Comparison of ENCODE assay signal across 8 cellular contexts in the genomic region with DNA sequence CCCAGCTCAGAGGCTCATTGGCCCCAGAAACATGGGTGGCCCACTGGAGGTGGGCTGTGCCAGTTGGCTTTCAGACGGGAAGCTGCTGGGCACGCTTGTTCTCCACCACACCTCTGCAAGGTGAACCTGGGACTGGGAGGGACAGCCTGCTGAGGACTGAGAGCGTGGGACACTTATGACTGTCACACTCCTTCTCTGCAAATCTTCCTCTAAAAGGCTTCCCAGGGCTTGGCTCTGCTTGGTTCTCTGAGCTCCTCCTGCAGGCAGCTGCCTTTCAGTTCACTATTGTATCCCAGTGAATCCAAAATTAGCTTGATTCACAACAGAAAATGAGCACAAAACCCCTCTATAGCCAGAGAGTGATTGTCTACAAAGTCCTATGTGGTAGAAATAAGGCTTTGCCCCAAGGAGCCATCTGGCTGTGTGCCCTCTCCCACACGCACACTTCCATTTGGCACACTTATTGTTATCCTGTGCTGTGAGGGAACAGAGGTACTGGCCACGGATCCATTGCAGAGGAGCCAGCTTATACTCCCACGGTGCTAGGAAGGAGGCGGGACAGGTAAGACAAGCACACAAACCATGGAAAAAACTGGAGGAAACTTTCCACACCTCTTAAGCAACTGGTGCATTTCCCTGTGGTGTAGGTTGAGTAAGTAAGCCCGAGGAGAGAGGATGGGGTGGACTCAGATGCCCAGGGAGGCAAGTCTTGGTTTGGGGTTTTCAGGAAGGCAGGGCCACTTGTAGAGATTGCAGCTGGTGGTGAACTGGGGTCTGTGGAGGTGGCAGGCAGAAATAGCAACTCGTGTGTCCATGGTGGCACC. TPM values are rescaled to one million over a fixed set of nuclear protein-coding genes. Genes with fewer than 3 reads are reported as not detected.
DNase-seq lines count a peak whose midpoint lies in the region; ATAC-seq and TF ChIP-seq lines count a peak whose summit lies in the region.

No MANE protein-coding gene starts in this region.

- intact Hi-C loops in OCI-LY7 (cut with micrococcal nuclease; ENCODE audit: unreplicated experiment) = no loop called here
- intact Hi-C loops in esophagus muscularis mucosa (cut with DNase I) = no loop called here
- intact Hi-C loops in prostate gland (cut with DNase I) = no loop called here

- TF ChIP-seq CTCF in GM06990 (IDR thresholded peaks at IDR 0.05; ENCODE audit: insufficient read depth, low read length, poor library complexity, severe bottlenecking) (no peak), OCI-LY7 (conservative IDR thresholded peaks at IDR 0.05; ENCODE audit: low read length) (no peak), esophagus muscularis mucosa (IDR thresholded peaks at IDR 0.05) (peak in 1 of 3 experiments; percentile 22), prostate gland (IDR thresholded peaks at IDR 0.05) (peak in 1 of 4 experiments; percentile 9), GM13977 (IDR thresholded peaks at IDR 0.05; ENCODE audit: extremely low read depth, insufficient read depth, missing control alignments) (no peak)

- BruUV-seq in OCI-LY7 (replicated peaks; lab: Mats Ljungman, UMichigan) = no TSS peak

- CTCF ChIA-PET in OCI-LY7 (lab: Charles Lee; ENCODE audit: unreplicated experiment) = interaction anchor here (0.8 to 2.6 kb wide), 3 partner anchors 12 to 52 kb away, joined by 4 to 8 read pairs (median 6); no protein-coding TSS in a partner anchor

- no peak for TF ChIP-seq POLR2A in esophagus muscularis mucosa (IDR thresholded peaks at IDR 0.05; ENCODE audit: low read depth)
- TF ChIP-seq POLR2A in prostate gland (IDR thresholded peaks at IDR 0.05) = no peak

- DNase-seq in GM06990 (ENCODE audit: extremely low read depth, insufficient read length) (no peak), OCI-LY7 (ENCODE audit: low spot score) (no peak), esophagus muscularis mucosa (ENCODE audit: extremely low spot score) (no peak), prostate gland (ENCODE audit: low spot score) (no peak), GM13977 (ENCODE audit: low spot score) (no peak), AG20443 (ENCODE audit: low spot score) (no peak), HT-29 (ENCODE audit: low spot score) (no peak)

- no peaks in the 10 kb centered on the region for H3K9me2 ChIP-seq in OCI-LY7 (ENCODE audit: insufficient read depth, low read length)

- no peak for ATAC-seq in HG02852 (IDR thresholded peaks at IDR 0.05; ENCODE audit: unreplicated experiment)

- POLR2A ChIA-PET in OCI-LY7 (lab: Charles Lee) = interaction anchor here (0.5 to 23.3 kb wide), 6 partner anchors 14 to 1233 kb away, joined by 3 to 458 read pairs (median 4); a partner anchor contains a TSS

- H3K27me3 ChIP-seq in GM06990 (replicated peaks; ENCODE audit: control insufficient read depth, insufficient read depth, low read length) (no peaks in the 10 kb centered on the region), esophagus muscularis mucosa (no peaks in the 10 kb centered on the region), prostate gland (replicated peaks; ENCODE audit: insufficient read depth) (no peaks in the 10 kb centered on the region)

- H3K9me3 ChIP-seq in OCI-LY7 (ENCODE audit: low read length) = no peaks in the 10 kb centered on the region
- H3K9me3 ChIP-seq in esophagus muscularis mucosa = no peaks in the 10 kb centered on the region
- H3K9me3 ChIP-seq in prostate gland = no peaks in the 10 kb centered on the region

- H3K27ac ChIP-seq in OCI-LY7 (ENCODE audit: low read depth, low read length, poor library complexity, severe bottlenecking) (peak overlapping the region; percentile 99), esophagus muscularis mucosa (replicated peaks in 1 of 4) (peak overlapping the region; percentile 88 to 97 (median 91)), prostate gland (peak overlapping the region; percentile 65 to 87)

- H3K4me2 ChIP-seq in OCI-LY7 (ENCODE audit: low read length) = peak overlapping the region; percentile 93

- in situ Hi-C loops in GM13977 (cut with MboI; ENCODE audit: low pct_unique_long_range_greater_than_20kb, low sequenced_read_pairs, unreplicated experiment) = no loop called here

- H3K36me3 ChIP-seq in GM06990 (ENCODE audit: control insufficient read depth, insufficient read depth, low read length) (no peaks in the 10 kb centered on the region), OCI-LY7 (ENCODE audit: insufficient read depth, low read length) (no peaks in the 10 kb centered on the region), esophagus muscularis mucosa (no peaks in the 10 kb centered on the region), prostate gland (no peaks in the 10 kb centered on the region)

- H2AFZ ChIP-seq in OCI-LY7 (ENCODE audit: low read length) = no peak overlapping the region; the same call in 1 of the 2 replicates

- peaks cover 9% of the 10 kb centered on the region; the same call in 1 of the 2 replicates for H3K79me2 ChIP-seq in OCI-LY7 (ENCODE audit: insufficient read depth, low read depth, low read length)

- H4K20me1 ChIP-seq in OCI-LY7 (ENCODE audit: insufficient read depth, low read length) = no peaks in the 10 kb centered on the region

- H3K4me1 ChIP-seq in OCI-LY7 (ENCODE audit: insufficient read depth, low read length, poor library complexity, severe bottlenecking) (peaks cover 99% of the 10 kb centered on the region), esophagus muscularis mucosa (peaks cover 74 to 87% (median 81%) of the 10 kb centered on the region in 4 donors), prostate gland (replicated peaks) (peaks cover 10% of the 10 kb centered on the region)

- peak overlapping the region; percentile 52 for H3K4me3 ChIP-seq in GM06990 (replicated peaks; ENCODE audit: low read depth, low read length)
- peak overlapping the region; percentile 60 for H3K4me3 ChIP-seq in OCI-LY7 (ENCODE audit: low read depth, low read length, poor library complexity, severe bottlenecking)
- no peak overlapping the region for H3K4me3 ChIP-seq in esophagus muscularis mucosa
- no peak overlapping the region for H3K4me3 ChIP-seq in prostate gland

- no peak for TF ChIP-seq EP300 in esophagus muscularis mucosa (IDR thresholded peaks at IDR 0.05)

- 52% methylated on average over 8 of the region's 9 CpGs for WGBS in esophagus muscularis mucosa
- WGBS in prostate gland = 40% methylated on average over 9 of the region's 9 CpGs

RNA-seq across cellular contexts. Expression of a gene that starts 18.9 kb away (rescaled TPM):
- total RNA-seq in OCI-LY7 (2014; rRNA removed; shearing (Covaris generic)) = 146 and 156 TPM in 2 replicates
- total RNA-seq in OCI-LY7 (2022) (99.5 and 102 TPM in 2 replicates), esophagus muscularis mucosa (100 to 1,000 TPM in 3 of 4 donors, 10 to 100 TPM in 1; 67.7 to 656 (median 159) TPM), prostate gland (100 to 1,000 TPM in 1 of 2 donors, 10 to 100 TPM in 1; 91.0 to 131 TPM)
- 103 and 116 TPM in 2 replicates for total RNA-seq in HT-29 (2014; rRNA removed; shearing (Covaris generic))

RNA-seq across cellular contexts. Expression of a gene that starts 56.9 kb away (rescaled TPM):
- 1.9 TPM in 2 replicates for total RNA-seq in OCI-LY7 (2014; rRNA removed; shearing (Covaris generic))
- total RNA-seq in OCI-LY7 (2022) (3.6 and 4.6 TPM in 2 replicates), esophagus muscularis mucosa (under 1 TPM in 3 of 4 donors, not detected in 1; 0.11 to 0.26 (median 0.17) TPM), prostate gland (1 to 10 TPM in 1 of 2 donors, not detected in 1; 1.5 TPM)
- total RNA-seq in HT-29 (2014; rRNA removed; shearing (Covaris generic)) = not detected in 2 replicates

Comparison
In these comparisons a context has a peak if more than half of its experiments do, and no peak if none do; other contexts are left out.
1. H3K4me3 ChIP-seq: peak in GM06990 (single experiment) and OCI-LY7 (single experiment); none in esophagus muscularis mucosa (0 of 4) and prostate gland (0 of 2).
2. Peak in every context shown above with its lines, with median percentiles within 50 percentile points of each other: H3K27ac ChIP-seq.